ENCODE assay signal across 34 cellular contexts in the genomic region with DNA sequence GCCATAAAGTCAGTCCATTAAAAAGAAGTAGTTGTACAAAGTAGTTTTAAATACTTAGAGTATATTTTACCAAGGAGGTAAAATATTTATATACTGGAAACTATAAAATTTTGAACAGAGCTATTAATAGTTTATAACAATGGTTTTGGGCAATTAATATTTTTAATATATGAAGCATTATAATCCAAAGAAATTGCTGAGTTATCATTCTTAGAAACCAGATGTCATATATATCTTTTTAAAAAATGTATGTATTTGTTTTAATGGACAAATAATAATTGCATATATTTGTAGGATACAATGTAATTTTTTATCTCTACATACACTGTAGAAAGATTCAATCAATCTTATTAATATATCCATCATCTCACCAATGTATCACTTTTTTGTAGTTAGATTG.
"Had no signal": no experiment of that assay in that cellular context is flagged by ENCODE, and none has a peak within 500 bp of the region (broad histone marks: within the 10 kb centered on the region; RNA-seq: fewer than 3 reads in every experiment).

No MANE protein-coding gene starts in this region.

- H3K36me3 Mint-ChIP-seq: activated CD4-positive, alpha-beta memory T cell treated with anti-CD3 and anti-CD28 coated beads for 36 hours; activated naive CD4-positive, alpha-beta T cell treated with anti-CD3 and anti-CD28 coated beads, Interleukin-2, amount 10 ng/mL, durations not matched to agents 7 days and 5 days; activated naive CD4-positive, alpha-beta T cell treated with anti-CD3 and anti-CD28 coated beads, Interleukin-2, amount 50 U/mL, for 24 hours; activated naive CD8-positive, alpha-beta T cell; activated naive CD8-positive, alpha-beta T cell treated with anti-CD3 and anti-CD28 coated beads, Interleukin-2, amount 10 ng/mL, durations not matched to agents 7 days and 5 days had no signal

- H3K9me3 Mint-ChIP-seq: activated naive CD8-positive, alpha-beta T cell treated with anti-CD3 and anti-CD28 coated beads, Interleukin-2, amount 10 ng/mL, durations not matched to agents 7 days and 5 days had no signal

- H3K9me3 ChIP-seq: body of pancreas, breast epithelium had no signal

- H3K27ac Mint-ChIP-seq: activated B cell treated with CpG ODN at 0.5 μM for 24 hours; activated CD4-positive, alpha-beta memory T cell treated with anti-CD3 and anti-CD28 coated beads for 36 hours; activated CD4-positive, alpha-beta T cell treated with anti-CD3 and anti-CD28 coated beads, Interleukin-2, amount 10 ng/mL, durations not matched to agents 24 days and 14 days; activated CD8-positive, alpha-beta T cell treated with anti-CD3 and anti-CD28 coated beads for 36 hours; activated naive CD4-positive, alpha-beta T cell treated with anti-CD3 and anti-CD28 coated beads, Interleukin-2, amount 10 ng/mL, durations not matched to agents 7 days and 5 days; activated naive CD4-positive, alpha-beta T cell treated with anti-CD3 and anti-CD28 coated beads, Interleukin-2, amount 50 U/mL, for 24 hours; activated naive CD8-positive, alpha-beta T cell; activated naive CD8-positive, alpha-beta T cell treated with anti-CD3 and anti-CD28 coated beads, Interleukin-2, amount 10 ng/mL, durations not matched to agents 7 days and 5 days; activated naive CD8-positive, alpha-beta T cell treated with anti-CD3 and anti-CD28 coated beads, Interleukin-2, amount 50 U/mL, for 24 hours; activated T-cell treated with anti-CD3 and anti-CD28 coated beads, Interleukin-2, amount 50 U/mL, for 24 hours; activated T-helper 2 cell treated with anti-CD3 and anti-CD28 coated beads, Interferon-gamma antibody, Interleukin-2, Interleukin-4, amounts not matched to agents 10 μg/mL and 5 μg/mL and 100 μg/mL, durations not matched to agents 14 hours and 24 hours and 36 hours; T-helper 1 cell treated with Interleukin-12 subunit alpha and Interleukin-12 subunit beta and Interleukin-4 antibody, amounts not matched to agents 30 μg/mL and 1 μg/mL, for 36 hours; T-helper 2 cell treated with Interferon-gamma antibody and Interleukin-4, amounts not matched to agents 5 μg/mL and 100 μg/mL, for 36 hours had no signal

- H3K27me3 ChIP-seq: body of pancreas, brain microvascular endothelial cell, breast epithelium had no signal

- H3K4me1 ChIP-seq: body of pancreas, breast epithelium had no signal

- H3K36me3 ChIP-seq: brain microvascular endothelial cell, breast epithelium had no signal

- H3K4me3 Mint-ChIP-seq: activated B cell treated with CpG ODN at 0.5 μM for 24 hours; activated CD4-positive, alpha-beta memory T cell treated with anti-CD3 and anti-CD28 coated beads for 36 hours; activated CD4-positive, alpha-beta T cell treated with anti-CD3 and anti-CD28 coated beads, Interleukin-2, amount 10 ng/mL, durations not matched to agents 24 days and 14 days; activated CD8-positive, alpha-beta T cell treated with anti-CD3 and anti-CD28 coated beads for 36 hours; activated naive CD4-positive, alpha-beta T cell treated with anti-CD3 and anti-CD28 coated beads, Interleukin-2, amount 10 ng/mL, durations not matched to agents 7 days and 5 days; activated naive CD4-positive, alpha-beta T cell treated with anti-CD3 and anti-CD28 coated beads, Interleukin-2, amount 50 U/mL, for 24 hours; activated naive CD8-positive, alpha-beta T cell; activated naive CD8-positive, alpha-beta T cell treated with anti-CD3 and anti-CD28 coated beads, Interleukin-2, amount 10 ng/mL, durations not matched to agents 7 days and 5 days; activated naive CD8-positive, alpha-beta T cell treated with anti-CD3 and anti-CD28 coated beads, Interleukin-2, amount 50 U/mL, for 24 hours; activated T-cell treated with anti-CD3 and anti-CD28 coated beads, Interleukin-2, amount 50 U/mL, for 24 hours; T-helper 1 cell treated with Interleukin-12 subunit alpha and Interleukin-12 subunit beta and Interleukin-4 antibody, amounts not matched to agents 30 μg/mL and 1 μg/mL, for 36 hours; T-helper 2 cell treated with Interferon-gamma antibody and Interleukin-4, amounts not matched to agents 5 μg/mL and 100 μg/mL, for 36 hours had no signal

- H3K4me3 ChIP-seq: body of pancreas, breast epithelium had no signal

- FAIRE-seq: astrocyte, TTC549 had no signal

- H3K27me3 Mint-ChIP-seq: activated B cell treated with CpG ODN at 0.5 μM for 24 hours; activated CD4-positive, alpha-beta memory T cell treated with anti-CD3 and anti-CD28 coated beads for 36 hours; activated CD4-positive, alpha-beta T cell treated with anti-CD3 and anti-CD28 coated beads, Interleukin-2, amount 10 ng/mL, durations not matched to agents 24 days and 14 days; activated CD8-positive, alpha-beta T cell treated with anti-CD3 and anti-CD28 coated beads for 36 hours; activated naive CD4-positive, alpha-beta T cell treated with anti-CD3 and anti-CD28 coated beads, Interleukin-2, amount 10 ng/mL, durations not matched to agents 7 days and 5 days; activated naive CD4-positive, alpha-beta T cell treated with anti-CD3 and anti-CD28 coated beads, Interleukin-2, amount 50 U/mL, for 24 hours; activated naive CD8-positive, alpha-beta T cell; activated naive CD8-positive, alpha-beta T cell treated with anti-CD3 and anti-CD28 coated beads, Interleukin-2, amount 10 ng/mL, durations not matched to agents 7 days and 5 days; activated naive CD8-positive, alpha-beta T cell treated with anti-CD3 and anti-CD28 coated beads, Interleukin-2, amount 50 U/mL, for 24 hours; activated T-cell treated with anti-CD3 and anti-CD28 coated beads, Interleukin-2, amount 50 U/mL, for 24 hours had no signal

- H3K4me1 Mint-ChIP-seq: activated B cell treated with CpG ODN at 0.5 μM for 24 hours; activated CD4-positive, alpha-beta T cell treated with anti-CD3 and anti-CD28 coated beads, Interleukin-2, amount 10 ng/mL, durations not matched to agents 24 days and 14 days; activated naive CD4-positive, alpha-beta T cell treated with anti-CD3 and anti-CD28 coated beads, Interleukin-2, amount 10 ng/mL, durations not matched to agents 7 days and 5 days; activated naive CD4-positive, alpha-beta T cell treated with anti-CD3 and anti-CD28 coated beads, Interleukin-2, amount 50 U/mL, for 24 hours; activated naive CD8-positive, alpha-beta T cell treated with anti-CD3 and anti-CD28 coated beads, Interleukin-2, amount 10 ng/mL, durations not matched to agents 7 days and 5 days; activated naive CD8-positive, alpha-beta T cell treated with anti-CD3 and anti-CD28 coated beads, Interleukin-2, amount 50 U/mL, for 24 hours had no signal

- DNase-seq: activated B cell treated with CpG ODN at 0.5 μM for 24 hours; activated CD4-positive, alpha-beta memory T cell treated with anti-CD3 and anti-CD28 coated beads for 36 hours; activated CD4-positive, alpha-beta T cell treated with anti-CD3 and anti-CD28 coated beads for 4 hours; activated CD4-positive, alpha-beta T cell treated with anti-CD3 and anti-CD28 coated beads, Interleukin-2, amount 10 ng/mL, durations not matched to agents 24 days and 14 days; activated CD4-positive, alpha-beta T cell treated with anti-CD3 and anti-CD28 coated beads, Interleukin-2, amount 50 U/mL, for 1 hour; activated CD4-positive, alpha-beta T cell treated with anti-CD3 and anti-CD28 coated beads, Interleukin-2, amount 50 U/mL, for 4 hours; activated CD4-positive, CD25-positive, alpha-beta regulatory T cell treated with anti-CD3 and anti-CD28 coated beads, Interleukin-2, amount 50 U/mL, for 72 hours; activated CD8-positive, alpha-beta memory T cell treated with anti-CD3 and anti-CD28 coated beads, Interleukin-2, amount 50 U/mL, for 48 hours; activated CD8-positive, alpha-beta T cell treated with anti-CD3 and anti-CD28 coated beads for 36 hours; activated effector memory CD4-positive, alpha-beta T cell treated with Interleukin-2 at 50 U/mL for 16 hours; activated gamma-delta T cell; activated naive CD4-positive, alpha-beta T cell treated with anti-CD3 and anti-CD28 coated beads, Interleukin-2, amount 10 ng/mL, durations not matched to agents 7 days and 5 days; activated naive CD4-positive, alpha-beta T cell treated with Interleukin-2 at 50 U/mL for 16 hours; activated naive CD8-positive, alpha-beta T cell treated with anti-CD3 and anti-CD28 coated beads, Interleukin-2, amount 10 ng/mL, durations not matched to agents 7 days and 5 days; activated naive CD8-positive, alpha-beta T cell treated with anti-CD3 and anti-CD28 coated beads, Interleukin-2, amount 50 U/mL, for 24 hours; activated T-cell treated with anti-CD3 and anti-CD28 coated beads, Interleukin-2, amount 50 U/mL, for 24 hours; activated T-cell treated with anti-CD3 and anti-CD28 coated beads, Interleukin-2, amount 50 U/mL, for 48 hours; amygdala; aorta; body of pancreas; brain microvascular endothelial cell; central memory CD4-positive, alpha-beta T cell; T-helper 1 cell; T-helper 2 cell; T-helper 9 cell had no signal

- H3K27ac ChIP-seq: body of pancreas, brain microvascular endothelial cell, breast epithelium, VCaP had no signal

- ATAC-seq: activated CD8-positive, alpha-beta T cell treated with anti-CD3 and anti-CD28 coated beads for 36 hours; activated naive CD8-positive, alpha-beta T cell treated with anti-CD3 and anti-CD28 coated beads, Interleukin-2, amount 50 U/mL, for 24 hours; body of pancreas had no signal
